18 cellular contexts compared by ENCODE assay signal in the genomic region with DNA sequence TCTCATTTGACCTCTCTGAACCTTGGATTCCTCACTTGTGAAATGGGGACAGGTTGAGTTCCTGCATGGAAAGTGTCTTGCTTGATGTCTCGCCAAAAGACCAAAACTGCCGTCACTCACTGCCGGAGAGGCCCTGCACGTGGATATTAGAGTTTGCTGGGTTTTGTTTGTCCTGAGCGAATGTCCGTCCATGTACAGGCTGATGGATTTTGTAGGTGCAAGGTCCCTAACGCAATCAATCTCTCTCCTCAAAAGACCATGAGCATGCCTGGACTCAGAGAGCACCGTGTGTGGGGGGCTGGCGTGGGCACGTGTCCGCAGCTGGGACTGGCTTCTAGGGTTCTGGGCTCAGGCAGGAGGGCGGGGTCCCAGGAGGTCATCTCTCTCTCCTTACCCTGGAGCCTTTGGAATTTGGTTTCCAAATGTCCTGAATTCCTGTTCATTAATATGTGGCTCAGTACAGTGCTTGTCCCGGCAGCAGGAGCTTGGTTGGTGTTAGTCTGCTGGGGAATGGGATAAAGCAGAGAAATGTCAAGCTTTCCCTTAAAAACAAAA.
A peak's percentile ranks its signal among the peaks of the same experiment; 100 is the strongest.
DNase-seq lines count a peak whose midpoint lies in the region; ATAC-seq and TF ChIP-seq lines count a peak whose summit lies in the region.
"Had no signal": no experiment of that assay in that cellular context is flagged by ENCODE, and none has a peak within 500 bp of the region (broad histone marks: within the 10 kb centered on the region; RNA-seq: fewer than 3 reads in every experiment).

No MANE protein-coding gene starts in this region.

- H3K36me3 ChIP-seq in tibial nerve (no peaks in the 10 kb centered on the region), SJCRH30 (no peaks in the 10 kb centered on the region)
- H3K36me3 ChIP-seq: BLaER1 treated with 17β-estradiol and CSF1 and Interleukin-3, amounts not matched to agents 10 nM and 100 nM; gastrocnemius medialis had no signal

- 39 to 57% methylated on average over 13 of the region's 13 CpGs for WGBS in tibial nerve, 2 donors

- TF ChIP-seq EP300 in tibial nerve (IDR thresholded peaks at IDR 0.05) = no peak

- no peak for TF ChIP-seq CTCF in coronary artery (IDR thresholded peaks at IDR 0.05)
- TF ChIP-seq CTCF in nephron (IDR thresholded peaks at IDR 0.05; ENCODE audit: unreplicated experiment in 3 of 3) = no peak
- no peak for TF ChIP-seq CTCF in tibial nerve (IDR thresholded peaks at IDR 0.05)

- H3K4me3 Mint-ChIP-seq in activated CD4-positive, alpha-beta T cell treated with anti-CD3 and anti-CD28 coated beads, Interleukin-2, amount 10 ng/mL, durations not matched to agents 7 days and 5 days = no peak overlapping the region
- H3K4me3 Mint-ChIP-seq in nephron = peak overlapping the region in 1 of 3 experiments; percentile 67
- H3K4me3 Mint-ChIP-seq: activated T-helper 1 cell treated with anti-CD3 and anti-CD28 coated beads, Interleukin-12 subunit alpha, Interleukin-12 subunit beta, Interleukin-2, Interleukin-4 antibody, amounts not matched to agents 30 ng/mL and 10 ng/mL and 1 ng/mL, durations not matched to agents 14 hours and 24 hours and 36 hours; memory B cell had no signal

- H3K27ac ChIP-seq in coronary artery (peak overlapping the region; percentile 92 to 95), tibial nerve (peak overlapping the region; percentile 12 to 96 (median 90)), SJCRH30 (no peak overlapping the region)
- H3K27ac ChIP-seq: BLaER1 treated with 17β-estradiol and CSF1 and Interleukin-3, amounts not matched to agents 10 nM and 100 nM had no signal

- H3K27me3 Mint-ChIP-seq in activated CD4-positive, alpha-beta T cell treated with anti-CD3 and anti-CD28 coated beads, Interleukin-2, amount 10 ng/mL, durations not matched to agents 7 days and 5 days = peaks cover 1% of the 10 kb centered on the region
- H3K27me3 Mint-ChIP-seq in nephron (ENCODE audit: low read depth) = peaks cover 7% of the 10 kb centered on the region

- no peak overlapping the region for H3K4me3 ChIP-seq in coronary artery
- H3K4me3 ChIP-seq in tibial nerve = no peak overlapping the region
- H3K4me3 ChIP-seq in SJCRH30 = no peak overlapping the region
- H3K4me3 ChIP-seq: BLaER1 treated with 17β-estradiol and CSF1 and Interleukin-3, amounts not matched to agents 10 nM and 100 nM; gastrocnemius medialis had no signal

- TF ChIP-seq POLR2A in tibial nerve (IDR thresholded peaks at IDR 0.05) = no peak

- DNase-seq in activated CD4-positive, alpha-beta T cell treated with anti-CD3 and anti-CD28 coated beads, Interleukin-2, amount 10 ng/mL, durations not matched to agents 7 days and 5 days = no peak
- no peak for DNase-seq in activated CD4-positive, alpha-beta T cell treated with anti-CD3 and anti-CD28 coated beads for 48 hours
- DNase-seq in coronary artery (ENCODE audit: low spot score) (peak; percentile 68), tibial nerve (ENCODE audit: low spot score in 2 of 2) (no peak), NCI-H1436 (lab: John Stamatoyannopoulos, UW) (no peak), SJCRH30 (no peak)
- DNase-seq: 8988T; activated CD4-positive, CD25-positive, alpha-beta regulatory T cell; activated CD8-positive, alpha-beta memory T cell treated with anti-CD3 and anti-CD28 coated beads for 24 hours; DMS53; gastrocnemius medialis; NCI-H187 treated with DMSO at 0.1 percent for 48 hours; SIG-M5 had no signal

- no peaks in the 10 kb centered on the region for H3K36me3 Mint-ChIP-seq in activated CD4-positive, alpha-beta T cell treated with anti-CD3 and anti-CD28 coated beads, Interleukin-2, amount 10 ng/mL, durations not matched to agents 7 days and 5 days (ENCODE audit: low read depth)
- no peaks in the 10 kb centered on the region for H3K36me3 Mint-ChIP-seq in nephron (ENCODE audit: low read depth)
- H3K36me3 Mint-ChIP-seq: memory B cell had no signal

- POLR2A ChIA-PET in activated CD4-positive, alpha-beta T cell treated with anti-CD3 and anti-CD28 coated beads, Interleukin-2, amount 10 ng/mL, durations not matched to agents 7 days and 5 days (lab: Charles Lee) = no interaction called here

- H3K4me1 Mint-ChIP-seq in activated CD4-positive, alpha-beta T cell treated with anti-CD3 and anti-CD28 coated beads, Interleukin-2, amount 10 ng/mL, durations not matched to agents 7 days and 5 days = peaks cover 23% of the 10 kb centered on the region
- H3K4me1 Mint-ChIP-seq in nephron = peaks cover 65% of the 10 kb centered on the region

- ATAC-seq in GM19023 (IDR thresholded peaks at IDR 0.05; ENCODE audit: unreplicated experiment) = no peak
- ATAC-seq: gastrocnemius medialis had no signal

- H3K27me3 ChIP-seq in tibial nerve (no peaks in the 10 kb centered on the region), SJCRH30 (peaks cover 16% of the 10 kb centered on the region)
- H3K27me3 ChIP-seq: BLaER1 treated with 17β-estradiol and CSF1 and Interleukin-3, amounts not matched to agents 10 nM and 100 nM; gastrocnemius medialis had no signal

- peaks cover 10 to 85% (median 52%) of the 10 kb centered on the region in 4 donors for H3K4me1 ChIP-seq in tibial nerve
- H3K4me1 ChIP-seq in SJCRH30 = peaks cover 7% of the 10 kb centered on the region; the same call in 1 of the 2 replicates

- peak overlapping the region; percentile 19 for H3K27ac Mint-ChIP-seq in activated CD4-positive, alpha-beta T cell treated with anti-CD3 and anti-CD28 coated beads, Interleukin-2, amount 10 ng/mL, durations not matched to agents 7 days and 5 days
- peak overlapping the region; percentile 71 to 97 (median 80) for H3K27ac Mint-ChIP-seq in nephron
- H3K27ac Mint-ChIP-seq: activated T-helper 1 cell treated with anti-CD3 and anti-CD28 coated beads, Interleukin-12 subunit alpha, Interleukin-12 subunit beta, Interleukin-2, Interleukin-4 antibody, amounts not matched to agents 30 ng/mL and 10 ng/mL and 1 ng/mL, durations not matched to agents 14 hours and 24 hours and 36 hours; memory B cell had no signal

- CTCF ChIA-PET in activated CD4-positive, alpha-beta T cell treated with anti-CD3 and anti-CD28 coated beads, Interleukin-2, amount 10 ng/mL, durations not matched to agents 7 days and 5 days (lab: Charles Lee) = interaction anchor here (0.5 to 1.7 kb wide), 3 partner anchors 11 to 221 kb away, joined by 3 to 4 read pairs (median 3); no protein-coding TSS in a partner anchor

- H3K9me3 Mint-ChIP-seq in activated CD4-positive, alpha-beta T cell treated with anti-CD3 and anti-CD28 coated beads, Interleukin-2, amount 10 ng/mL, durations not matched to agents 7 days and 5 days = no peaks in the 10 kb centered on the region
- no peaks in the 10 kb centered on the region for H3K9me3 Mint-ChIP-seq in nephron
- H3K9me3 Mint-ChIP-seq: activated T-helper 1 cell treated with anti-CD3 and anti-CD28 coated beads, Interleukin-12 subunit alpha, Interleukin-12 subunit beta, Interleukin-2, Interleukin-4 antibody, amounts not matched to agents 30 ng/mL and 10 ng/mL and 1 ng/mL, durations not matched to agents 14 hours and 24 hours and 36 hours; memory B cell had no signal

- no peaks in the 10 kb centered on the region for H3K9me3 ChIP-seq in tibial nerve
- no peaks in the 10 kb centered on the region for H3K9me3 ChIP-seq in SJCRH30 (replicated peaks)
- H3K9me3 ChIP-seq: BLaER1 treated with 17β-estradiol and CSF1 and Interleukin-3, amounts not matched to agents 10 nM and 100 nM; gastrocnemius medialis had no signal
